In the genomic region with DNA sequence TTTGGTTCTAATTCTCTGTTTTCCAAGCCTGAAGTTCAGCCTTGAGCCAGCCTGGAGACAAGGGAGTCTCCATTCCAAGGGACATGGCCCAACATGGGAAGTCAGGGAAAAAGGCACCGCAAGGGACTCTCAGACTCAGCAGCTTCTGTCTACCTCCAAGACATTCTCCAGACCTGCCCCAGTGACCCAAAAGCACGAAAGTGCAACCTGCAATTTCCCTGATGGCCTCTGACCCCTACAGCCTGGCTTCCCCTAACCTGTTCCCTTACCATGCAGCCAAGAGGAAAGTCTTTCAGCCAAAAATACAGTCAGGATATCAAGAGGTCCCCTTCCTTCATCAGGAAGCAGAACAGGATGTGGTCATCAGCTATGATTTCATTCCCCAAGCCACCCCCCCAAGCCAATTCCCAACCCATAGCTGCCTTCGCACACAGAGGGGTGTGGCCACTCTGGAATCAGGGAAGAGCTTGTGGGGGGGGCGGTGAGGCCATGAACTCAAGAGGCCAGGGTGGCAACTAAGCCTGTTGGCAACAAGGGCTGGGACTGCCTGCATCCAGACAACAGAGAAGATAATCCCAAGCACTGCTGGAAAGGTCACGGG, we compare ENCODE assay signal across 10 cellular contexts. TPM values are rescaled to one million over a fixed set of nuclear protein-coding genes. Genes with fewer than 3 reads are reported as not detected.
A peak's percentile ranks its signal among the peaks of the same experiment; 100 is the strongest.
DNase-seq lines count a peak whose midpoint lies in the region; ATAC-seq, FAIRE-seq and TF ChIP-seq lines count a peak whose summit lies in the region.
"Had no signal": no experiment of that assay in that cellular context is flagged by ENCODE, and none has a peak within 500 bp of the region (broad histone marks: within the 10 kb centered on the region; RNA-seq: fewer than 3 reads in every experiment).

No MANE protein-coding gene starts in this region.

- WGBS in neuronal stem cell (ENCODE audit: extremely low coverage in 2 of 2, insufficient read length in 2 of 2, insufficient replicate concordance in 1 of 2), 2 donors = no CpG with 5 or more reads among the region's 5 CpGs

- no peak overlapping the region for H2BK12ac ChIP-seq in neuronal stem cell (ENCODE audit: low read length)

- H2BK15ac ChIP-seq in neuronal stem cell (ENCODE audit: low read length) = no peak overlapping the region

- TF ChIP-seq POLR2A in HCT116 (IDR thresholded peaks at IDR 0.05; ENCODE audit: borderline replicate concordance, extremely low read depth, insufficient read depth, insufficient read length) = no peak
- no peak for TF ChIP-seq POLR2A in uterus (IDR thresholded peaks at IDR 0.05)

- no peaks in the 10 kb centered on the region; the same call in 1 of the 2 replicates for H3K79me2 ChIP-seq in HCT116 (ENCODE audit: insufficient read depth, low read length)
- H3K79me2 ChIP-seq in keratinocyte (ENCODE audit: control insufficient read depth, insufficient read depth, low read length) = no peaks in the 10 kb centered on the region

- peak; percentile 63 for ATAC-seq in HCT116
- no peak for ATAC-seq in GM19467 (IDR thresholded peaks at IDR 0.05; ENCODE audit: unreplicated experiment)
- ATAC-seq: stimulated activated memory B cell treated with anti-CD40 and anti-IgM and Interleukin-4, amounts not matched to agents 10 μg/mL and 1 μg/mL and 100 μg/mL, for 72 hours had no signal

- no peak overlapping the region for H3K18ac ChIP-seq in neuronal stem cell (ENCODE audit: low read length)

- no peak overlapping the region for H4K91ac ChIP-seq in neuronal stem cell (ENCODE audit: low read depth, low read length, poor library complexity)

- H3K27me3 ChIP-seq in BLaER1 treated with 17β-estradiol and CSF1 and Interleukin-3, amounts not matched to agents 10 nM and 100 nM = no peaks in the 10 kb centered on the region
- no peaks in the 10 kb centered on the region for H3K27me3 ChIP-seq in HCT116 (ENCODE audit: insufficient read depth, low read length)
- no peaks in the 10 kb centered on the region for H3K27me3 ChIP-seq in keratinocyte (ENCODE audit: control insufficient read depth, extremely low read depth, insufficient read depth, low read length)
- H3K27me3 ChIP-seq in neuronal stem cell (ENCODE audit: control insufficient read depth in 3 of 3, insufficient read depth in 3 of 3, low read depth in 1 of 3, low read length in 3 of 3) = no peaks in the 10 kb centered on the region
- no peaks in the 10 kb centered on the region for H3K27me3 ChIP-seq in uterus

- no peak overlapping the region for H3K4me3 ChIP-seq in BLaER1 treated with 17β-estradiol and CSF1 and Interleukin-3, amounts not matched to agents 10 nM and 100 nM
- peak overlapping the region; percentile 27 to 45 for H3K4me3 ChIP-seq in HCT116 (replicated peaks in 1 of 2; ENCODE audit: low read depth in 1 of 2, low read length in 2 of 2)
- no peak overlapping the region for H3K4me3 ChIP-seq in astrocyte of the spinal cord (ENCODE audit: low read depth, low read length)
- no peak overlapping the region for H3K4me3 ChIP-seq in keratinocyte (ENCODE audit: control insufficient read depth in 2 of 3, extremely low read depth in 1 of 3, insufficient read depth in 2 of 3, low read depth in 1 of 3, low read length in 3 of 3)
- H3K4me3 ChIP-seq in neuronal stem cell (ENCODE audit: low read length in 2 of 2) = no peak overlapping the region
- H3K4me3 ChIP-seq in uterus = no peak overlapping the region

- peaks cover 0 to 12% (median 7%) of the 10 kb centered on the region in 11 experiments; a peak in 11 of 22 replicates for H3K9me3 ChIP-seq in BLaER1 treated with 17β-estradiol and CSF1 and Interleukin-3, amounts not matched to agents 10 nM and 100 nM (replicated peaks in 1 of 11)
- H3K9me3 ChIP-seq in HCT116 (ENCODE audit: control insufficient read depth in 1 of 2, insufficient read depth in 1 of 2, low read depth in 1 of 2, low read length in 2 of 2) = 0 out of 4 replicates have a peak, but pooled peaks cover 0 to 7% of the 10 kb centered on the region in 2 experiments
- H3K9me3 ChIP-seq in keratinocyte (ENCODE audit: control insufficient read depth, low read depth, low read length) = no peaks in the 10 kb centered on the region
- H3K9me3 ChIP-seq in neuronal stem cell (replicated peaks in 1 of 2; ENCODE audit: control insufficient read depth in 2 of 2, insufficient read depth in 1 of 2, low read depth in 1 of 2, low read length in 2 of 2) = peaks cover 5% of the 10 kb centered on the region in 2 donors
- no peaks in the 10 kb centered on the region for H3K9me3 ChIP-seq in uterus

- dilution Hi-C loops in keratinocyte (cut with MboI; ENCODE audit: extremely low pct_ligation_motif_present, low sequenced_read_pairs) = no loop called here

- no peaks in the 10 kb centered on the region; the same call in 1 of the 2 replicates for H3K9me2 ChIP-seq in HCT116 (ENCODE audit: insufficient read depth)

- in situ Hi-C loops in astrocyte of the spinal cord (cut with HindIII; ENCODE audit: low sequenced_read_pairs) = no loop called here

- H3K4ac ChIP-seq in neuronal stem cell (ENCODE audit: low read length) = no peak overlapping the region

- peaks cover 0 to 17% (median 0%) of the 10 kb centered on the region in 11 experiments; a peak in 3 of 22 replicates for H3K36me3 ChIP-seq in BLaER1 treated with 17β-estradiol and CSF1 and Interleukin-3, amounts not matched to agents 10 nM and 100 nM
- no peaks in the 10 kb centered on the region for H3K36me3 ChIP-seq in HCT116 (ENCODE audit: control insufficient read depth in 1 of 2, insufficient read depth in 2 of 2, low read length in 2 of 2)
- H3K36me3 ChIP-seq in keratinocyte (ENCODE audit: control insufficient read depth in 2 of 2, extremely low read depth in 1 of 2, insufficient read depth in 2 of 2, low read length in 2 of 2) = no peaks in the 10 kb centered on the region
- peaks cover 0 to 3% of the 10 kb centered on the region in 2 donors for H3K36me3 ChIP-seq in neuronal stem cell (replicated peaks in 1 of 2; ENCODE audit: control insufficient read depth in 2 of 2, insufficient read depth in 2 of 2, low read length in 2 of 2)
- H3K36me3 ChIP-seq in uterus = no peaks in the 10 kb centered on the region

- no peak overlapping the region for H2BK120ac ChIP-seq in neuronal stem cell (ENCODE audit: low read depth, low read length)

- intact Hi-C loops in HCT116 (cut with micrococcal nuclease) (loop anchor here (5.0 kb wide), 1 partner anchor 67 kb away; no protein-coding TSS in a partner anchor), uterus (cut with DNase I; ENCODE audit: low total_unique reads) (no loop called here)

- CTCF ChIA-PET in HCT116 (lab: Charles Lee) = interaction anchor here (1.1 to 1.7 kb wide), 3 partner anchors 63 to 229 kb away, joined by 3 to 4 read pairs (median 4); no protein-coding TSS in a partner anchor

- BruUV-seq in HCT116 (replicated peaks; lab: Mats Ljungman, UMichigan) = TSS peak; percentile 72

- H3K9ac ChIP-seq in BLaER1 treated with 17β-estradiol and CSF1 and Interleukin-3, amounts not matched to agents 10 nM and 100 nM = no peak overlapping the region
- H3K9ac ChIP-seq in HCT116 (ENCODE audit: low read length) (peak overlapping the region; percentile 29), keratinocyte (ENCODE audit: control insufficient read depth, extremely low read depth, insufficient read depth, low read length) (no peak overlapping the region), neuronal stem cell (ENCODE audit: low read depth, low read length, poor library complexity) (no peak overlapping the region)

- H2AK5ac ChIP-seq in neuronal stem cell (ENCODE audit: low read depth, low read length) = no peak overlapping the region

- RAD21 ChIA-PET in HCT116 (lab: Charles Lee; ENCODE audit: low non-redundant PET in 1 of 2, low total read pairs in 2 of 2, uncharacterized antibody in 2 of 2, unreplicated experiment in 2 of 2) = no interaction called here

- H3K4me2 ChIP-seq in BLaER1 treated with 17β-estradiol and CSF1 and Interleukin-3, amounts not matched to agents 10 nM and 100 nM = peak overlapping the region; percentile 34 to 82 (median 64)
- peak overlapping the region; percentile 71 for H3K4me2 ChIP-seq in HCT116 (ENCODE audit: low read length)
- H3K4me2 ChIP-seq in keratinocyte (ENCODE audit: control insufficient read depth, extremely low read depth, insufficient read depth, low read depth, low read length) = peak overlapping the region; percentile 20
- no peak overlapping the region for H3K4me2 ChIP-seq in neuronal stem cell (ENCODE audit: insufficient read depth, low read length, poor library complexity, severe bottlenecking)

- H3K14ac ChIP-seq in neuronal stem cell (ENCODE audit: low read length) = no peak overlapping the region

- FAIRE-seq in keratinocyte (lab: Jason Lieb, UNC) = no peak
- FAIRE-seq: RCC 7860 had no signal

- H4K20me1 ChIP-seq in BLaER1 treated with 17β-estradiol and CSF1 and Interleukin-3, amounts not matched to agents 10 nM and 100 nM = no peaks in the 10 kb centered on the region
- H4K20me1 ChIP-seq in HCT116 (ENCODE audit: insufficient read depth) (no peaks in the 10 kb centered on the region), keratinocyte (ENCODE audit: control insufficient read depth, extremely low read depth, insufficient read depth, low read length) (no peaks in the 10 kb centered on the region)

- H3K27ac ChIP-seq in BLaER1 treated with 17β-estradiol and CSF1 and Interleukin-3, amounts not matched to agents 10 nM and 100 nM = peak overlapping the region in 5 of 11 experiments; percentile 5 to 36 (median 11); a peak in 4 of 22 replicates
- peak overlapping the region; percentile 74 for H3K27ac ChIP-seq in HCT116 (ENCODE audit: low read depth, low read length)
- no peak overlapping the region for H3K27ac ChIP-seq in keratinocyte (ENCODE audit: control insufficient read depth, insufficient read depth, low read length)
- no peak overlapping the region for H3K27ac ChIP-seq in neuronal stem cell (replicated peaks; ENCODE audit: low read length)
- no peak overlapping the region for H3K27ac ChIP-seq in uterus

- peak; percentile 58 for DNase-seq in HCT116 (ENCODE audit: low read depth, low spot score)
- DNase-seq in astrocyte of the spinal cord (ENCODE audit: low read depth, low spot score) = peak; percentile 45
- DNase-seq in keratinocyte (ENCODE audit: low read depth, low spot score) = no peak
- DNase-seq in DMS53 (lab: John Stamatoyannopoulos, UW) = no peak
- DNase-seq in neuronal stem cell (ENCODE audit: low spot score) = no peak
- no peak for DNase-seq in uterus

- H3K4me1 ChIP-seq in BLaER1 treated with 17β-estradiol and CSF1 and Interleukin-3, amounts not matched to agents 10 nM and 100 nM = peaks cover 26 to 43% (median 27%) of the 10 kb centered on the region in 10 experiments
- H3K4me1 ChIP-seq in HCT116 (ENCODE audit: control insufficient read depth in 1 of 2, insufficient read depth in 2 of 2, low read length in 2 of 2) (peaks cover 44 to 45% of the 10 kb centered on the region in 2 experiments), keratinocyte (ENCODE audit: control insufficient read depth, extremely low read depth, insufficient read depth, low read length) (peaks cover 21% of the 10 kb centered on the region), neuronal stem cell (ENCODE audit: control insufficient read depth in 2 of 2, insufficient read depth in 1 of 2, low read depth in 1 of 2, low read length in 2 of 2) (peaks cover 0 to 2% of the 10 kb centered on the region in 2 donors), uterus (no peaks in the 10 kb centered on the region)

- no peak overlapping the region for H2BK5ac ChIP-seq in neuronal stem cell (ENCODE audit: low read length)

- no peaks in the 10 kb centered on the region for H3K79me1 ChIP-seq in neuronal stem cell (ENCODE audit: low read depth, low read length)

- H3K23ac ChIP-seq in neuronal stem cell (ENCODE audit: low read depth, low read length, poor library complexity) = no peak overlapping the region

- H3K9me1 ChIP-seq in keratinocyte (ENCODE audit: control insufficient read depth, extremely low read depth, insufficient read depth, low read length) = no peaks in the 10 kb centered on the region

- TF ChIP-seq RAD21 in HCT116 (IDR thresholded peaks at IDR 0.05; ENCODE audit: low read depth) = no peak

- no peak overlapping the region for H2AFZ ChIP-seq in HCT116 (ENCODE audit: low read depth, low read length, poor library complexity, severe bottlenecking)
- H2AFZ ChIP-seq in keratinocyte (ENCODE audit: control insufficient read depth, low read length) = no peak overlapping the region
- no peak overlapping the region for H2AFZ ChIP-seq in neuronal stem cell (ENCODE audit: low read length)

- H4K8ac ChIP-seq in neuronal stem cell (ENCODE audit: low read depth, low read length) = no peak overlapping the region

- POLR2A ChIA-PET in HCT116 (lab: Charles Lee) = interaction anchor here (1.2 to 2.6 kb wide), 3 partner anchors 10 to 69 kb away, joined by 3 to 13 read pairs (median 4); no protein-coding TSS in a partner anchor

- TF ChIP-seq CTCF in HCT116 (IDR thresholded peaks at IDR 0.05 in 2 of 3, conservative IDR thresholded peaks at IDR 0.05 in 1 of 3; ENCODE audit: borderline replicate concordance in 1 of 3, insufficient read depth in 1 of 3, low read depth in 2 of 3, low read length in 2 of 3) = no peak
- no peak for TF ChIP-seq CTCF in astrocyte of the spinal cord (IDR thresholded peaks at IDR 0.05; ENCODE audit: low read depth, low read length)
- TF ChIP-seq CTCF in keratinocyte (optimal IDR thresholded peaks at IDR 0.05 in 1 of 3, IDR thresholded peaks at IDR 0.05 in 1 of 3, conservative IDR thresholded peaks at IDR 0.05 in 1 of 3; ENCODE audit: extremely low read depth in 1 of 3, insufficient read depth in 2 of 3, low read length in 3 of 3) = no peak
- no peak for TF ChIP-seq CTCF in uterus (IDR thresholded peaks at IDR 0.05)

RNA-seq across cellular contexts. Expression of a gene that starts 59.2 kb away (rescaled TPM):
- total RNA-seq in HCT116 (2021; ENCODE audit: unreplicated experiment) (47.8 TPM), uterus (10 to 100 TPM; 14.4 to 74.9 (median 39.5) TPM)
- 19.5 and 23.1 TPM in 2 replicates for polyA plus RNA-seq in HCT116 (2012)
- polyA plus RNA-seq in keratinocyte = 8.3 to 10.7 TPM (median 9.4 TPM) in 3 replicates
- polyA plus RNA-seq in keratinocyte (2011; ENCODE audit: low read depth) = 21.2 TPM
- polyA plus RNA-seq in keratinocyte (2011; cell fraction: cytosol; rRNA removed) = 7.6 and 7.7 TPM in 2 replicates
- polyA plus RNA-seq in keratinocyte (2011; cell fraction: nucleus; rRNA removed) = 16.5 and 18.7 TPM in 2 replicates
- polyA plus RNA-seq in keratinocyte (2012; ENCODE audit: low replicate concordance) = 10.2 and 28.6 TPM in 2 replicates
- polyA minus RNA-seq in keratinocyte = 36.9 to 62.9 TPM (median 48.1 TPM) in 3 replicates
- polyA minus RNA-seq in keratinocyte (2011; cell fraction: cytosol; rRNA and poly(A)+ RNA removed) = 24.0 TPM
- polyA minus RNA-seq in keratinocyte (2011; cell fraction: nucleus; rRNA and poly(A)+ RNA removed) = 30.3 and 50.9 TPM in 2 replicates
- 37.7 TPM for polyA plus RNA-seq in neuronal stem cell (2013, experiment 1 of 2)
- 35.9 TPM for polyA plus RNA-seq in neuronal stem cell (2013, experiment 2 of 2)

Comparison
In these comparisons a context has a peak if more than half of its experiments do, and no peak if none do; other contexts are left out.
1. H3K4me3 ChIP-seq: peak in HCT116 (2 of 2); none in BLaER1 treated with 17β-estradiol and CSF1 and Interleukin-3, amounts not matched to agents 10 nM and 100 nM (0 of 10), astrocyte of the spinal cord (single experiment), keratinocyte (0 of 3), neuronal stem cell (0 of 2) and uterus (0 of 2).
2. DNase-seq: peak in HCT116 (single experiment) and astrocyte of the spinal cord (single experiment); none in keratinocyte (single experiment), DMS53 (single experiment), neuronal stem cell (single experiment) and uterus (0 of 2).